8 cellular contexts compared by ENCODE assay signal in the genomic region with DNA sequence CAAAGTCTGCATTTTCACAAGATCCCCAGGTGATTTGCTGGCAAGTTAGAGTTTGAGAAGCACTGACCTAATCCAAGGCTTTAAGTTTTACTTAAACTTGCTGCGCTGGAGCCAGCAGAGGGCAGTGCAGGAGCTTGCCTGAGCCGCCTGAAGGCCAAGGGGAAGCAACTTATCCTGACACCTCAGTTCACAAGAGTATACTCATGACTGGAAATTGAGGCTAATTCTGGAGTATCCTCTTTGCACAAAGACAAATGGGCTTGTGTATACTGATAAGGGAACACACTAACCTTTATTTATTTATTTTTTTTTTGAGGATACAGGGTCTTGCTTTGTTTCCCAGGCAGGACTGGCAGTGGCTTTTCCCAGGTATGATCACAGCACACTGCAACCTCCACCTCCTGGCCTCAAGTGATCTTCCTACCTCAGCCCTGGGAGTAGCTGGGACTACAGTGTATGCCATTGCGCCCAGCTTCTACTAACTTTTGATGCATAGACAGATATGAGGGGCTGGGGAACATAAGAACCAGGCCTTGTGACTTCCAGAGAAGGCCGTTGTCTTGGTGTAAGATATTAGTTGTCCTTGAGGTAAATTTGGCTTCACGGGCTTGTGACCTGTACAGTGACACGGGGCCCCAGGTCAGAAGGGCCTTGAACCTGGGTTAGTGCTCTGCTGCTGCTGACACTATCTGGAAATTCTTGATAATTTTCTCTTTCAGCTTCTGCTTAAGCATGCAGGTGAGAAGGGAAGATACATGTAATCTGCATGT.
DNase-seq lines count a peak whose midpoint lies in the region; ATAC-seq and TF ChIP-seq lines count a peak whose summit lies in the region.

No MANE protein-coding gene starts in this region.

- peak; percentile 47 for ATAC-seq in HG02588 (IDR thresholded peaks at IDR 0.05; ENCODE audit: unreplicated experiment)

- DNase-seq in NCI-H2107 treated with DMSO at 0.1 percent for 48 hours (lab: John Stamatoyannopoulos, UW; ENCODE audit: unreplicated experiment) (peak; percentile 74), cerebellar cortex (ENCODE audit: low spot score) (peak; percentile 44), left kidney (ENCODE audit: low read depth, low spot score) (peak; percentile 73), cortex of kidney (lab: John Stamatoyannopoulos, UW) (no peak)
- peak; percentile 65 for DNase-seq in activated CD4-positive, alpha-beta T cell treated with anti-CD3 and anti-CD28 coated beads for 1 hour
- peak; percentile 48 to 56 (median 50) for DNase-seq in stimulated activated CD4-positive, alpha-beta T cell treated with anti-CD3 and anti-CD28 coated beads, TNF-alpha, amount 100 ng/mL, for 4 hours (ENCODE audit: low read depth in 3 of 3)

- peak; percentile 94 for TF ChIP-seq CTCF in GM12873 (IDR thresholded peaks at IDR 0.05; ENCODE audit: insufficient read depth, low read depth, low read length, missing control alignments)
